In genomic region chr6:44127186-44128019, GRCh38 we compare ENCODE assay signal across 8 cellular contexts. TPM values are rescaled to one million over a fixed set of nuclear protein-coding genes. Genes with fewer than 3 reads are reported as not detected.
DNase-seq lines count a peak whose midpoint lies in the region; ATAC-seq and TF ChIP-seq lines count a peak whose summit lies in the region.

MRPL14 (minus strand) TSS chr6:44127452; CDS start chr6:44116611, 10,841 bp downstream.
TMEM63B (plus strand) TSS chr6:44127554; CDS start chr6:44134585, 7,031 bp downstream.

- ATAC-seq in GM21381 (IDR thresholded peaks at IDR 0.05; ENCODE audit: unreplicated experiment), result peak; percentile 60
- peak; percentile 78 for ATAC-seq in activated T-helper 17 cell treated with anti-CD3 and anti-CD28 coated beads, Interleukin-2, amount 50 U/mL, for 72 hours (replicated peaks)
- peak; percentile 84 to 89 (median 87) for ATAC-seq in natural killer cell

- DNase-seq in Caco-2 (peak; percentile 82 to 92), RPMI8226 (peak; percentile 92), fibroblast of mammary gland (ENCODE audit: low read depth) (peak; percentile 83), natural killer cell (peak; percentile 91)
- DNase-seq in stimulated activated naive CD4-positive, alpha-beta T cell (lab: John Stamatoyannopoulos, UW), result peak; percentile 78 to 92 (median 88)

- H3K27me3 Mint-ChIP-seq in Caco-2 (ENCODE audit: insufficient read depth, unreplicated experiment) (no peaks in the 10 kb centered on the region), IgD-negative memory B cell (peaks cover 1% of the 10 kb centered on the region), natural killer cell (ENCODE audit: low read depth in 2 of 2) (no peaks in the 10 kb centered on the region)
- no peaks in the 10 kb centered on the region for H3K27me3 Mint-ChIP-seq in activated T-helper 17 cell treated with anti-CD3 and anti-CD28 coated beads, Interleukin-2, amount 50 U/mL, for 72 hours

- H3K4me3 ChIP-seq in Caco-2 (ENCODE audit: low read depth, low read length) (peak within 1 kb of the TSS; percentile 85), fibroblast of mammary gland (ENCODE audit: control insufficient read depth, low read depth, low read length) (peak within 1 kb of the TSS; percentile 78)

- H3K27ac Mint-ChIP-seq in Caco-2 (ENCODE audit: unreplicated experiment) (peak within 1 kb of the TSS; percentile 80), IgD-negative memory B cell (peak within 1 kb of the TSS; percentile 98 to 99 (median 99)), natural killer cell (peak within 1 kb of the TSS; percentile 97 to 100)
- H3K27ac Mint-ChIP-seq in activated T-helper 17 cell treated with anti-CD3 and anti-CD28 coated beads, Interleukin-2, amount 50 U/mL, for 72 hours, result peak within 1 kb of the TSS; percentile 95

- POLR2A ChIA-PET in Caco-2 (lab: Charles Lee), result interaction anchor here (0.6 to 1.0 kb wide), 7 partner anchors 16 to 322 kb away, joined by 3 to 11 read pairs (median 3); partner anchors contain the start of gene HSP90AB1

- H3K9me3 ChIP-seq in Caco-2, result no peaks in the 10 kb centered on the region

- H3K4me1 ChIP-seq in Caco-2, result peaks cover 18% of the 10 kb centered on the region; the same call in 1 of the 2 replicates

- CTCF ChIA-PET in Caco-2 (lab: Charles Lee), result interaction anchor here (0.6 to 1.1 kb wide), 6 partner anchors 10 to 110 kb away, joined by 3 to 12 read pairs (median 6); no protein-coding TSS in a partner anchor

- H3K4me3 Mint-ChIP-seq in Caco-2 (ENCODE audit: unreplicated experiment) (peak within 1 kb of the TSS; percentile 94), IgD-negative memory B cell (peak within 1 kb of the TSS; percentile 94 to 99 (median 99)), natural killer cell (peak within 1 kb of the TSS; percentile 96)
- H3K4me3 Mint-ChIP-seq in activated T-helper 17 cell treated with anti-CD3 and anti-CD28 coated beads, Interleukin-2, amount 50 U/mL, for 72 hours, result peak within 1 kb of the TSS; percentile 88

- H3K36me3 Mint-ChIP-seq in Caco-2 (ENCODE audit: insufficient read depth, unreplicated experiment) (peaks cover 33% of the 10 kb centered on the region), IgD-negative memory B cell (no peaks in the 10 kb centered on the region), natural killer cell (no peaks in the 10 kb centered on the region)
- peaks cover 29% of the 10 kb centered on the region for H3K36me3 Mint-ChIP-seq in activated T-helper 17 cell treated with anti-CD3 and anti-CD28 coated beads, Interleukin-2, amount 50 U/mL, for 72 hours (ENCODE audit: low read depth)

- BruUV-seq in Caco-2 (replicated peaks; lab: Mats Ljungman, UMichigan), result no TSS peak

- intact Hi-C loops in Caco-2 (cut with micrococcal nuclease; ENCODE audit: unreplicated experiment), result loop anchor here (1.0 kb wide), 1 partner anchor 29 kb away; no protein-coding TSS in a partner anchor
- intact Hi-C loops in natural killer cell (cut with micrococcal nuclease), result no loop called here

- H3K9me3 Mint-ChIP-seq in Caco-2 (ENCODE audit: unreplicated experiment) (no peaks in the 10 kb centered on the region), IgD-negative memory B cell (no peaks in the 10 kb centered on the region), natural killer cell (no peaks in the 10 kb centered on the region)
- H3K9me3 Mint-ChIP-seq in activated T-helper 17 cell treated with anti-CD3 and anti-CD28 coated beads, Interleukin-2, amount 50 U/mL, for 72 hours, result no peaks in the 10 kb centered on the region

- H3K4me1 Mint-ChIP-seq in Caco-2 (ENCODE audit: low read depth, unreplicated experiment), result peaks cover 37% of the 10 kb centered on the region
- H3K4me1 Mint-ChIP-seq in IgD-negative memory B cell, result peaks cover 40 to 47% (median 40%) of the 10 kb centered on the region in 3 donors
- peaks cover 38% of the 10 kb centered on the region for H3K4me1 Mint-ChIP-seq in activated T-helper 17 cell treated with anti-CD3 and anti-CD28 coated beads, Interleukin-2, amount 50 U/mL, for 72 hours
- peaks cover 51 to 54% of the 10 kb centered on the region in 2 donors for H3K4me1 Mint-ChIP-seq in natural killer cell

- no peaks in the 10 kb centered on the region for H3K27me3 ChIP-seq in Caco-2 (replicated peaks; ENCODE audit: control insufficient read depth, insufficient read depth, low read length)

- no peak for TF ChIP-seq CTCF in Caco-2 (IDR thresholded peaks at IDR 0.05; ENCODE audit: insufficient read depth in 1 of 2, low read depth in 1 of 2, low read length in 1 of 2, severe bottlenecking in 1 of 2, unreplicated experiment in 1 of 2)
- no peak for TF ChIP-seq CTCF in fibroblast of mammary gland (conservative IDR thresholded peaks at IDR 0.05; ENCODE audit: control insufficient read depth, insufficient read depth, low read depth, low read length)
- no peak for TF ChIP-seq CTCF in natural killer cell (IDR thresholded peaks at IDR 0.05)

- no peaks in the 10 kb centered on the region; the same call in none of the 2 replicates for H3K36me3 ChIP-seq in Caco-2 (ENCODE audit: control insufficient read depth, insufficient read depth, low read length)

RNA-seq across cellular contexts. Expression of gene MRPL14, which starts in this region (rescaled TPM):
- total RNA-seq in Caco-2 (2022) (87.6 and 92.2 TPM in 2 replicates), natural killer cell (10 to 100 TPM; 14.9 to 16.2 (median 16.0) TPM)
- 70.6 TPM for polyA plus RNA-seq in IgD-negative memory B cell
- total RNA-seq in activated T-helper 17 cell treated with anti-CD3 and anti-CD28 coated beads, Interleukin-2, amount 50 U/mL, for 72 hours, result 10 to 100 TPM; 29.3 to 54.0 TPM

RNA-seq across cellular contexts. Expression of gene TMEM63B, which starts in this region (rescaled TPM):
- total RNA-seq in Caco-2 (2022) (28.2 and 28.4 TPM in 2 replicates), natural killer cell (10 to 100 TPM; 24.7 to 30.8 (median 28.1) TPM)
- 2.8 TPM for polyA plus RNA-seq in IgD-negative memory B cell
- 10 to 100 TPM; 12.1 to 21.4 TPM for total RNA-seq in activated T-helper 17 cell treated with anti-CD3 and anti-CD28 coated beads, Interleukin-2, amount 50 U/mL, for 72 hours

Comparison
In these comparisons a context has a peak if more than half of its experiments do, and no peak if none do; other contexts are left out.
1. Peak in every context shown above with its lines: DNase-seq, ATAC-seq and H3K4me3 ChIP-seq.